In genomic region chr16:81494888-81495287, GRCh38 we compare ENCODE assay signal across 20 cellular contexts. TPM values are rescaled to one million over a fixed set of nuclear protein-coding genes. Genes with fewer than 3 reads are reported as not detected.
DNase-seq lines count a peak whose midpoint lies in the region; ATAC-seq and TF ChIP-seq lines count a peak whose summit lies in the region.
"Had no signal": no experiment of that assay in that cellular context is flagged by ENCODE, and none has a peak within 500 bp of the region (broad histone marks: within the 10 kb centered on the region; RNA-seq: fewer than 3 reads in every experiment).

No MANE protein-coding gene starts in this region.

- peaks cover 31% of the 10 kb centered on the region for H3K36me3 Mint-ChIP-seq in effector memory CD8-positive, alpha-beta T cell (ENCODE audit: insufficient read depth)
- H3K36me3 Mint-ChIP-seq in naive B cell: peaks cover 0 to 5% of the 10 kb centered on the region in 2 donors
- H3K36me3 Mint-ChIP-seq: mesothelial cell of epicardium had no signal

- H3K27me3 Mint-ChIP-seq in effector memory CD8-positive, alpha-beta T cell: no peaks in the 10 kb centered on the region
- no peaks in the 10 kb centered on the region for H3K27me3 Mint-ChIP-seq in naive B cell
- H3K27me3 Mint-ChIP-seq: activated naive CD8-positive, alpha-beta T cell had no signal

- WGBS in heart left ventricle, 4 donors: 90 to 94% (median 92%) methylated on average over 4 of the region's 4 CpGs
- 95 to 98% methylated on average over 4 of the region's 4 CpGs for WGBS in transverse colon (ENCODE audit: low coverage in 1 of 2), 2 donors

- H3K4me3 ChIP-seq in heart left ventricle (no peak overlapping the region), right atrium auricular region (no peak overlapping the region), transverse colon (no peak overlapping the region)
- H3K4me3 ChIP-seq: HAP-1, tibial artery had no signal

- intact Hi-C loops in heart left ventricle (cut with DNase I): loop anchor here in 4 of 10 donors (2.0 to 10.0 kb wide), 5 partner anchors 43 to 220 kb away; no protein-coding TSS in a partner anchor
- intact Hi-C loops in transverse colon (cut with DNase I; ENCODE audit: low total_unique reads): no loop called here

- H3K27ac ChIP-seq in heart left ventricle: peak overlapping the region in 10 of 12 donors; percentile 18 to 81 (median 74)
- peak overlapping the region in 1 of 2 donors; percentile 10 for H3K27ac ChIP-seq in right atrium auricular region
- H3K27ac ChIP-seq in transverse colon: peak overlapping the region; percentile 5 to 37 (median 28)
- H3K27ac ChIP-seq: tibial artery had no signal

- no peak for TF ChIP-seq CTCF in heart left ventricle (IDR thresholded peaks at IDR 0.05)
- TF ChIP-seq CTCF in right atrium auricular region (IDR thresholded peaks at IDR 0.05): no peak
- no peak for TF ChIP-seq CTCF in transverse colon (IDR thresholded peaks at IDR 0.05)

- in situ Hi-C loops in transverse colon (cut with MboI; ENCODE audit: low pct_ligation_motif_present in 1 of 4, low pct_unique_long_range_greater_than_20kb in 1 of 4, low sequenced_read_pairs in 3 of 4): no loop called here

- H3K9me3 Mint-ChIP-seq in effector memory CD8-positive, alpha-beta T cell: no peaks in the 10 kb centered on the region
- H3K9me3 Mint-ChIP-seq in naive B cell: no peaks in the 10 kb centered on the region
- H3K9me3 Mint-ChIP-seq: activated T-helper 1 cell treated with anti-CD3 and anti-CD28 coated beads, Interleukin-12 subunit alpha, Interleukin-12 subunit beta, Interleukin-2, Interleukin-4 antibody, amounts not matched to agents 30 ng/mL and 10 ng/mL and 1 ng/mL, durations not matched to agents 14 hours and 24 hours and 36 hours; mesothelial cell of epicardium had no signal

- H3K4me1 ChIP-seq in heart left ventricle (peaks cover 3 to 98% (median 48%) of the 10 kb centered on the region in 12 donors), right atrium auricular region (peaks cover 0 to 68% of the 10 kb centered on the region in 2 donors), transverse colon (peaks cover 10 to 66% (median 31%) of the 10 kb centered on the region in 4 donors)
- H3K4me1 ChIP-seq: BE2C, HAP-1 had no signal

- ATAC-seq in heart left ventricle (no peak), naive B cell (ENCODE audit: low read depth in 2 of 2) (no peak), GM21723 (IDR thresholded peaks at IDR 0.05; ENCODE audit: unreplicated experiment) (no peak), HG03039 (IDR thresholded peaks at IDR 0.05; ENCODE audit: unreplicated experiment) (no peak)
- ATAC-seq in effector memory CD8-positive, alpha-beta T cell (replicated peaks): no peak

- TF ChIP-seq POLR2A in heart left ventricle (IDR thresholded peaks at IDR 0.05) (no peak), transverse colon (IDR thresholded peaks at IDR 0.05) (no peak)

- H3K4me1 Mint-ChIP-seq in effector memory CD8-positive, alpha-beta T cell (ENCODE audit: low read depth in 2 of 2): peaks cover 44 to 48% of the 10 kb centered on the region in 2 donors
- peaks cover 55 to 93% (median 87%) of the 10 kb centered on the region in 3 donors for H3K4me1 Mint-ChIP-seq in naive B cell

- H3K9me3 ChIP-seq in heart left ventricle (no peaks in the 10 kb centered on the region), right atrium auricular region (no peaks in the 10 kb centered on the region), transverse colon (no peaks in the 10 kb centered on the region)
- H3K9me3 ChIP-seq: BE2C, HAP-1, tibial artery had no signal

- H3K36me3 ChIP-seq in heart left ventricle (no peaks in the 10 kb centered on the region), right atrium auricular region (no peaks in the 10 kb centered on the region), transverse colon (no peaks in the 10 kb centered on the region)
- H3K36me3 ChIP-seq: BE2C, HAP-1, tibial artery had no signal

- H3K27me3 ChIP-seq in heart left ventricle: no peaks in the 10 kb centered on the region
- H3K27me3 ChIP-seq in right atrium auricular region: no peaks in the 10 kb centered on the region
- no peaks in the 10 kb centered on the region for H3K27me3 ChIP-seq in transverse colon
- H3K27me3 ChIP-seq: BE2C, tibial artery had no signal

- DNase-seq in heart left ventricle (no peak), right atrium auricular region (ENCODE audit: low spot score) (no peak), naive B cell (no peak), transverse colon (no peak), DMS153 treated with DMSO at 0.1 percent for 48 hours (lab: John Stamatoyannopoulos, UW; ENCODE audit: unreplicated experiment) (no peak)
- no peak for DNase-seq in effector memory CD8-positive, alpha-beta T cell
- DNase-seq: activated CD4-positive, alpha-beta T cell treated with anti-CD3 and anti-CD28 coated beads for 4 hours; BE2C; DMS 273 treated with DMSO at 0.1 percent for 48 hours; hypothalamus; MV-4-11; NCI-H187; NCI-H510A had no signal

- peak overlapping the region; percentile 83 to 85 for H3K27ac Mint-ChIP-seq in effector memory CD8-positive, alpha-beta T cell
- peak overlapping the region in 5 of 6 donors; percentile 54 to 84 (median 79) for H3K27ac Mint-ChIP-seq in naive B cell
- H3K27ac Mint-ChIP-seq: activated naive CD8-positive, alpha-beta T cell; activated T-helper 1 cell treated with anti-CD3 and anti-CD28 coated beads, Interleukin-12 subunit alpha, Interleukin-12 subunit beta, Interleukin-2, Interleukin-4 antibody, amounts not matched to agents 30 ng/mL and 10 ng/mL and 1 ng/mL, durations not matched to agents 14 hours and 24 hours and 36 hours had no signal

- no peak for TF ChIP-seq EP300 in transverse colon (IDR thresholded peaks at IDR 0.05; ENCODE audit: low read depth)

- H3K4me3 Mint-ChIP-seq in effector memory CD8-positive, alpha-beta T cell: no peak overlapping the region
- H3K4me3 Mint-ChIP-seq in naive B cell: peak overlapping the region in 6 of 8 donors; percentile 24 to 79 (median 28)
- H3K4me3 Mint-ChIP-seq: activated naive CD8-positive, alpha-beta T cell; activated T-helper 1 cell treated with anti-CD3 and anti-CD28 coated beads, Interleukin-12 subunit alpha, Interleukin-12 subunit beta, Interleukin-2, Interleukin-4 antibody, amounts not matched to agents 30 ng/mL and 10 ng/mL and 1 ng/mL, durations not matched to agents 14 hours and 24 hours and 36 hours; mesothelial cell of epicardium had no signal

RNA-seq across cellular contexts. Expression of gene CMIP, which starts 50.3 kb away (rescaled TPM):
- total RNA-seq in heart left ventricle: 10 to 100 TPM in 6 of 9 donors, 1 to 10 TPM in 3; 7.6 to 48.8 (median 16.3) TPM
- 1 to 10 TPM; 4.1 to 9.2 TPM for polyA plus RNA-seq in heart left ventricle
- 10 to 100 TPM in 1 of 2 donors, 1 to 10 TPM in 1; 7.7 to 19.2 TPM for total RNA-seq in right atrium auricular region
- 1 to 10 TPM in 3 of 6 donors, under 1 TPM in 3; 0.61 to 2.5 (median 1.3) TPM for polyA plus RNA-seq in naive B cell (ENCODE audit: low read depth in 6 of 6)
- total RNA-seq in transverse colon: 10 to 100 TPM; 40.0 to 69.6 (median 47.0) TPM

Comparison
In these comparisons a context has a peak if more than half of its experiments do, and no peak if none do; other contexts are left out.
1. H3K4me3 Mint-ChIP-seq: peak in naive B cell (6 of 8); none in effector memory CD8-positive, alpha-beta T cell (0 of 2).